ENCODE assay signal across 17 cellular contexts in the genomic region with DNA sequence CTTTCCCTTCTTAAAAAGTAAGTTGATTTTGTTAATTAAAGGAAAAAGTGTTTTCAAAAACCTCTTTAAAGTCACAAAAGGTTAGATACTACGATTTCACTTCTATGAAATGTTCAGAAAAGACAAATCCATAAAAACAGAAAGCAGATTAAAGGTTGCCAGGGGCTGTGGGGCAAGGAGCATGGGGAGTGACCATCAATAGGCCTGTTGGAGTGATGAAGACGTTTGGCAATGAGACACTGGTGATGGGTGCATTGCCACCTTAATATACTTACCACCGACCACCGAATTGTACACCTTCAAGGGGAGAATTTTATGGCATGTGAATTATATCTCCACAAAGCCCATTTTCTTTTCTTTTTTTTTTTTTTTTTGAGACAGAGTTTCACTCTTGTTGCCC. TPM values are rescaled to one million over a fixed set of nuclear protein-coding genes. Genes with fewer than 3 reads are reported as not detected.
DNase-seq lines count a peak whose midpoint lies in the region; ATAC-seq and TF ChIP-seq lines count a peak whose summit lies in the region.
"Had no signal": no experiment of that assay in that cellular context is flagged by ENCODE, and none has a peak within 500 bp of the region (broad histone marks: within the 10 kb centered on the region; RNA-seq: fewer than 3 reads in every experiment).

No MANE protein-coding gene starts in this region.

- POLR2A ChIA-PET in Caco-2 (lab: Charles Lee) = interaction anchor here (0.6 to 1.0 kb wide), 2 partner anchors 25 to 48 kb away, joined by 5 to 8 read pairs; a partner anchor contains a TSS

- DNase-seq in Caco-2 (no peak), brain microvascular endothelial cell (no peak), lower lobe of right lung (no peak), NCI-H146 (lab: John Stamatoyannopoulos, UW) (no peak), D341Med (ENCODE audit: low spot score) (no peak)
- DNase-seq: ACHN, AML-193, COR-L47, DMS53, HCEC 1CT, NCI-H187 treated with DMSO at 0.1 percent for 48 hours, NCI-H2171, NCI-H748 treated with DMSO at 0.1 percent for 48 hours, SJCRH30 had no signal

- no peaks in the 10 kb centered on the region for H3K27me3 Mint-ChIP-seq in Caco-2 (ENCODE audit: insufficient read depth, unreplicated experiment)

- H3K36me3 Mint-ChIP-seq in Caco-2 (ENCODE audit: insufficient read depth, unreplicated experiment) = peaks cover 51% of the 10 kb centered on the region
- H3K36me3 Mint-ChIP-seq: CD14-positive monocyte had no signal

- H3K27me3 ChIP-seq in Caco-2 (replicated peaks; ENCODE audit: control insufficient read depth, insufficient read depth, low read length) (no peaks in the 10 kb centered on the region), brain microvascular endothelial cell (replicated peaks) (no peaks in the 10 kb centered on the region), lower lobe of right lung (ENCODE audit: low read depth) (no peaks in the 10 kb centered on the region), subcutaneous abdominal adipose tissue (ENCODE audit: control insufficient read depth in 5 of 5, insufficient read depth in 4 of 5, low read length in 5 of 5) (no peaks in the 10 kb centered on the region)
- H3K27me3 ChIP-seq: SJCRH30 had no signal

- no peaks in the 10 kb centered on the region for H3K9me3 Mint-ChIP-seq in Caco-2 (ENCODE audit: unreplicated experiment)
- H3K9me3 Mint-ChIP-seq: CD14-positive monocyte had no signal

- H3K27ac Mint-ChIP-seq in Caco-2 (ENCODE audit: unreplicated experiment) = peak overlapping the region; percentile 74
- H3K27ac Mint-ChIP-seq: CD14-positive monocyte had no signal

- H3K4me3 ChIP-seq in Caco-2 (ENCODE audit: low read depth, low read length) = no peak overlapping the region
- H3K4me3 ChIP-seq in brain microvascular endothelial cell (ENCODE audit: low read depth, low read length) = no peak overlapping the region
- no peak overlapping the region for H3K4me3 ChIP-seq in lower lobe of right lung
- no peak overlapping the region for H3K4me3 ChIP-seq in subcutaneous abdominal adipose tissue (ENCODE audit: low read depth in 1 of 5, low read length in 5 of 5)
- H3K4me3 ChIP-seq: SJCRH30 had no signal

- H3K4me1 ChIP-seq in Caco-2 (peaks cover 16% of the 10 kb centered on the region; the same call in 1 of the 2 replicates), lower lobe of right lung (peaks cover 21% of the 10 kb centered on the region), subcutaneous abdominal adipose tissue (ENCODE audit: control insufficient read depth in 5 of 5, insufficient read depth in 5 of 5, low read length in 5 of 5) (peaks cover 4 to 44% (median 31%) of the 10 kb centered on the region in 5 donors)
- H3K4me1 ChIP-seq: SJCRH30 had no signal

- in situ Hi-C loops in brain microvascular endothelial cell (cut with HindIII; ENCODE audit: low pct_ligation_motif_present, low sequenced_read_pairs) = no loop called here

- H3K4me3 Mint-ChIP-seq in Caco-2 (ENCODE audit: unreplicated experiment) = no peak overlapping the region
- H3K4me3 Mint-ChIP-seq: CD14-positive monocyte had no signal

- H3K36me3 ChIP-seq in Caco-2 (ENCODE audit: control insufficient read depth, insufficient read depth, low read length) (peaks cover 3% of the 10 kb centered on the region), brain microvascular endothelial cell (replicated peaks) (peaks cover 37% of the 10 kb centered on the region), lower lobe of right lung (peaks cover 47% of the 10 kb centered on the region), subcutaneous abdominal adipose tissue (ENCODE audit: control insufficient read depth in 5 of 5, insufficient read depth in 5 of 5, low read length in 5 of 5) (peaks cover 0 to 38% (median 33%) of the 10 kb centered on the region in 5 donors)
- H3K36me3 ChIP-seq: SJCRH30 had no signal

- H3K9ac ChIP-seq in subcutaneous abdominal adipose tissue (ENCODE audit: low read length in 5 of 5) = no peak overlapping the region

- peak overlapping the region; percentile 57 for H3K27ac ChIP-seq in brain microvascular endothelial cell
- peak overlapping the region; percentile 8 for H3K27ac ChIP-seq in lower lobe of right lung
- H3K27ac ChIP-seq in subcutaneous abdominal adipose tissue (ENCODE audit: low read depth, low read length) = peak overlapping the region; percentile 55
- H3K27ac ChIP-seq: SJCRH30 had no signal

- BruUV-seq in Caco-2 (replicated peaks; lab: Mats Ljungman, UMichigan) = no TSS peak

- peaks cover 7% of the 10 kb centered on the region for H3K4me1 Mint-ChIP-seq in Caco-2 (ENCODE audit: low read depth, unreplicated experiment)
- H3K4me1 Mint-ChIP-seq: CD14-positive monocyte had no signal

- TF ChIP-seq CTCF in Caco-2 (IDR thresholded peaks at IDR 0.05; ENCODE audit: insufficient read depth in 1 of 2, low read depth in 1 of 2, low read length in 1 of 2, severe bottlenecking in 1 of 2, unreplicated experiment in 1 of 2) (no peak), brain microvascular endothelial cell (IDR thresholded peaks at IDR 0.05; ENCODE audit: low read depth, low read length, missing control alignments) (no peak), lower lobe of right lung (IDR thresholded peaks at IDR 0.05) (no peak)

- intact Hi-C loops in Caco-2 (cut with micrococcal nuclease; ENCODE audit: unreplicated experiment) = no loop called here
- intact Hi-C loops in lower lobe of right lung (cut with DNase I) = no loop called here

- ATAC-seq in lower lobe of right lung (no peak), GM18519 (IDR thresholded peaks at IDR 0.05; ENCODE audit: low FRiP score, unreplicated experiment) (no peak)

- CTCF ChIA-PET in Caco-2 (lab: Charles Lee) = interaction anchor here (0.5 kb wide), 1 partner anchor 100 kb away, joined by 3 read pairs; no protein-coding TSS in a partner anchor

- no peaks in the 10 kb centered on the region for H3K9me3 ChIP-seq in Caco-2
- H3K9me3 ChIP-seq in lower lobe of right lung = no peaks in the 10 kb centered on the region
- no peaks in the 10 kb centered on the region for H3K9me3 ChIP-seq in subcutaneous abdominal adipose tissue (ENCODE audit: control insufficient read depth in 5 of 5, low read length in 5 of 5)
- H3K9me3 ChIP-seq: SJCRH30 had no signal

RNA-seq across cellular contexts. Expression of a gene that starts 19.2 kb away (rescaled TPM):
- total RNA-seq in Caco-2 (2022) (103 and 108 TPM in 2 replicates), lower lobe of right lung (70.9 TPM)

RNA-seq across cellular contexts. Expression of a gene that starts 47.5 kb away (rescaled TPM):
- total RNA-seq in Caco-2 (2022) (31.8 and 32.4 TPM in 2 replicates), lower lobe of right lung (18.0 TPM)
